ENCODE assay signal across 3 cellular contexts in the genomic region with DNA sequence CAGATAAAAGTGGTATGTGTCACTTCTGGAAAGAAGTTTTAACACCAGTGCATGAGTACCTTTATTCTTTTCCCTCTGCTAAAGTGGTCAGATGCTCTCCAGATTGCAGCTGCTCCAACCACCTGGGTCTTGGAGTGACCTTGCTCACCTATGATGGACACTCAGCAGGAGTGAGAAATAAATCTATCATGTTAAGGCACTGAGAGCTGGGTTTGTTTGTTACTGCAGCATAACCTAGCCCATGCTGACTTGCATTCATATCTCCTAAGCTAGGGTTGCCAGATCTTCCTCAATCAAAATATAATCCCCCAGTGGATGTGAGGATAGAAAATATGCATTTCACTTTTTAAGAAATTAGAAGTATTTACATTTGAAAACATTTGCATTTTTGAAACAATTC.
TF ChIP-seq lines count a peak whose summit lies in the region.

No MANE protein-coding gene starts in this region.

TF ChIP-seq in HepG2, 621 proteins besides CTCF, POLR2A, EP300 and RAD21:
- TF ChIP-seq, protein P1, sequence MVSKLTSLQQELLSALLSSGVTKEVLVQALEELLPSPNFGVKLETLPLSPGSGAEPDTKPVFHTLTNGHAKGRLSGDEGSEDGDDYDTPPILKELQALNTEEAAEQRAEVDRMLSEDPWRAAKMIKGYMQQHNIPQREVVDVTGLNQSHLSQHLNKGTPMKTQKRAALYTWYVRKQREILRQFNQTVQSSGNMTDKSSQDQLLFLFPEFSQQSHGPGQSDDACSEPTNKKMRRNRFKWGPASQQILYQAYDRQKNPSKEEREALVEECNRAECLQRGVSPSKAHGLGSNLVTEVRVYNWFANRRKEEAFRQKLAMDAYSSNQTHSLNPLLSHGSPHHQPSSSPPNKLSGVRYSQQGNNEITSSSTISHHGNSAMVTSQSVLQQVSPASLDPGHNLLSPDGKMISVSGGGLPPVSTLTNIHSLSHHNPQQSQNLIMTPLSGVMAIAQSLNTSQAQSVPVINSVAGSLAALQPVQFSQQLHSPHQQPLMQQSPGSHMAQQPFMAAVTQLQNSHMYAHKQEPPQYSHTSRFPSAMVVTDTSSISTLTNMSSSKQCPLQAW (CRISPR knock-in tag; IDR thresholded peaks at IDR 0.05): no peak
- peak; percentile 92 for TF ChIP-seq ZNF12 (CRISPR knock-in tag; IDR thresholded peaks at IDR 0.05)
TF ChIP-seq in HepG2: peak in this region for 1.

TF ChIP-seq in GM23338, 12 proteins besides CTCF, POLR2A, EP300 and RAD21:
- TF ChIP-seq NANOG (IDR thresholded peaks at IDR 0.05; ENCODE audit: borderline replicate concordance) (no peak), POLR2AphosphoS5 (IDR thresholded peaks at IDR 0.05; ENCODE audit: low read depth) (no peak), STAT1 (IDR thresholded peaks at IDR 0.05; ENCODE audit: unreplicated experiment) (no peak)
- TF ChIP-seq, protein P2, sequence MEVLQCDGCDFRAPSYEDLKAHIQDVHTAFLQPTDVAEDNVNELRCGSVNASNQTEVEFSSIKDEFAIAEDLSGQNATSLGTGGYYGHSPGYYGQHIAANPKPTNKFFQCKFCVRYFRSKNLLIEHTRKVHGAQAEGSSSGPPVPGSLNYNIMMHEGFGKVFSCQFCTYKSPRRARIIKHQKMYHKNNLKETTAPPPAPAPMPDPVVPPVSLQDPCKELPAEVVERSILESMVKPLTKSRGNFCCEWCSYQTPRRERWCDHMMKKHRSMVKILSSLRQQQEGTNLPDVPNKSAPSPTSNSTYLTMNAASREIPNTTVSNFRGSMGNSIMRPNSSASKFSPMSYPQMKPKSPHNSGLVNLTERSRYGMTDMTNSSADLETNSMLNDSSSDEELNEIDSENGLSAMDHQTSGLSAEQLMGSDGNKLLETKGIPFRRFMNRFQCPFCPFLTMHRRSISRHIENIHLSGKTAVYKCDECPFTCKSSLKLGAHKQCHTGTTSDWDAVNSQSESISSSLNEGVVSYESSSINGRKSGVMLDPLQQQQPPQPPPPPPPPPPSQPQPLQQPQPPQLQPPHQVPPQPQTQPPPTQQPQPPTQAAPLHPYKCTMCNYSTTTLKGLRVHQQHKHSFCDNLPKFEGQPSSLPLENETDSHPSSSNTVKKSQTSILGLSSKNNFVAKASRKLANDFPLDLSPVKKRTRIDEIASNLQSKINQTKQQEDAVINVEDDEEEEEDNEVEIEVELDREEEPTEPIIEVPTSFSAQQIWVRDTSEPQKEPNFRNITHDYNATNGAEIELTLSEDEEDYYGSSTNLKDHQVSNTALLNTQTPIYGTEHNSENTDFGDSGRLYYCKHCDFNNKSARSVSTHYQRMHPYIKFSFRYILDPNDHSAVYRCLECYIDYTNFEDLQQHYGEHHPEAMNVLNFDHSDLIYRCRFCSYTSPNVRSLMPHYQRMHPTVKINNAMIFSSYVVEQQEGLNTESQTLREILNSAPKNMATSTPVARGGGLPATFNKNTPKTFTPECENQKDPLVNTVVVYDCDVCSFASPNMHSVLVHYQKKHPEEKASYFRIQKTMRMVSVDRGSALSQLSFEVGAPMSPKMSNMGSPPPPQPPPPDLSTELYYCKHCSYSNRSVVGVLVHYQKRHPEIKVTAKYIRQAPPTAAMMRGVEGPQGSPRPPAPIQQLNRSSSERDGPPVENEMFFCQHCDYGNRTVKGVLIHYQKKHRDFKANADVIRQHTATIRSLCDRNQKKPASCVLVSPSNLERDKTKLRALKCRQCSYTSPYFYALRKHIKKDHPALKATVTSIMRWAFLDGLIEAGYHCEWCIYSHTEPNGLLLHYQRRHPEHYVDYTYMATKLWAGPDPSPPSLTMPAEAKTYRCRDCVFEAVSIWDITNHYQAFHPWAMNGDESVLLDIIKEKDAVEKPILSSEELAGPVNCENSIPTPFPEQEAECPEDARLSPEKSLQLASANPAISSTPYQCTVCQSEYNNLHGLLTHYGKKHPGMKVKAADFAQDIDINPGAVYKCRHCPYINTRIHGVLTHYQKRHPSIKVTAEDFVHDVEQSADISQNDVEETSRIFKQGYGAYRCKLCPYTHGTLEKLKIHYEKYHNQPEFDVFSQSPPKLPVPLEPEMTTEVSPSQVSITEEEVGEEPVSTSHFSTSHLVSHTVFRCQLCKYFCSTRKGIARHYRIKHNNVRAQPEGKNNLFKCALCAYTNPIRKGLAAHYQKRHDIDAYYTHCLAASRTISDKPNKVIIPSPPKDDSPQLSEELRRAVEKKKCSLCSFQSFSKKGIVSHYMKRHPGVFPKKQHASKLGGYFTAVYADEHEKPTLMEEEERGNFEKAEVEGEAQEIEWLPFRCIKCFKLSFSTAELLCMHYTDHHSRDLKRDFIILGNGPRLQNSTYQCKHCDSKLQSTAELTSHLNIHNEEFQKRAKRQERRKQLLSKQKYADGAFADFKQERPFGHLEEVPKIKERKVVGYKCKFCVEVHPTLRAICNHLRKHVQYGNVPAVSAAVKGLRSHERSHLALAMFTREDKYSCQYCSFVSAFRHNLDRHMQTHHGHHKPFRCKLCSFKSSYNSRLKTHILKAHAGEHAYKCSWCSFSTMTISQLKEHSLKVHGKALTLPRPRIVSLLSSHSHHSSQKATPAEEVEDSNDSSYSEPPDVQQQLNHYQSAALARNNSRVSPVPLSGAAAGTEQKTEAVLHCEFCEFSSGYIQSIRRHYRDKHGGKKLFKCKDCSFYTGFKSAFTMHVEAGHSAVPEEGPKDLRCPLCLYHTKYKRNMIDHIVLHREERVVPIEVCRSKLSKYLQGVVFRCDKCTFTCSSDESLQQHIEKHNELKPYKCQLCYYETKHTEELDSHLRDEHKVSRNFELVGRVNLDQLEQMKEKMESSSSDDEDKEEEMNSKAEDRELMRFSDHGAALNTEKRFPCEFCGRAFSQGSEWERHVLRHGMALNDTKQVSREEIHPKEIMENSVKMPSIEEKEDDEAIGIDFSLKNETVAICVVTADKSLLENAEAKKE (CRISPR knock-in tag; IDR thresholded peaks at IDR 0.05): no peak

TF ChIP-seq in K562, 482 proteins besides CTCF, POLR2A, EP300 and RAD21:
- no peak for TF ChIP-seq RBFOX2 (IDR thresholded peaks at IDR 0.05; ENCODE audit: low read depth, low read length)
- peak; percentile 62; the same call in 1 of the 2 replicates for TF ChIP-seq ZNF12 (CRISPR knock-in tag; IDR thresholded peaks at IDR 0.05)
TF ChIP-seq in K562: peak in this region for 1.
